Comparison of ENCODE assay signal across 23 cellular contexts in genomic region chr2:144156736-144157645, GRCh38.
DNase-seq lines count a peak whose midpoint lies in the region; ATAC-seq and TF ChIP-seq lines count a peak whose summit lies in the region.
"Had no signal": no experiment of that assay in that cellular context is flagged by ENCODE, and none has a peak within 500 bp of the region (broad histone marks: within the 10 kb centered on the region; RNA-seq: fewer than 3 reads in every experiment).

No MANE protein-coding gene starts in this region.

- H3K27me3 ChIP-seq in GM06990 (replicated peaks; ENCODE audit: control insufficient read depth, insufficient read depth, low read length) = no peaks in the 10 kb centered on the region
- no peaks in the 10 kb centered on the region for H3K27me3 ChIP-seq in HUES64 (ENCODE audit: insufficient read depth, low read length)
- no peaks in the 10 kb centered on the region for H3K27me3 ChIP-seq in MG63
- no peaks in the 10 kb centered on the region for H3K27me3 ChIP-seq in colonic mucosa
- H3K27me3 ChIP-seq: BE2C, Peyer's patch had no signal

- H3K27ac ChIP-seq in HUES64 (ENCODE audit: low read depth, low read length) (no peak overlapping the region), colonic mucosa (no peak overlapping the region)
- H3K27ac ChIP-seq: lower lobe of right lung, Peyer's patch had no signal

- intact Hi-C loops in colonic mucosa (cut with DNase I) = no loop called here

- H3K9me3 Mint-ChIP-seq in naive thymus-derived CD8-positive, alpha-beta T cell = no peaks in the 10 kb centered on the region
- H3K9me3 Mint-ChIP-seq: activated naive CD4-positive, alpha-beta T cell treated with anti-CD3 and anti-CD28 coated beads, Interleukin-2, amount 50 U/mL, for 72 hours; HFFc6; T-helper 1 cell treated with Interleukin-12 subunit alpha and Interleukin-12 subunit beta and Interleukin-4 antibody, amounts not matched to agents 30 μg/mL and 1 μg/mL, for 36 hours had no signal

- H3K9ac ChIP-seq in HUES64 (ENCODE audit: low read depth, low read length) (peak overlapping the region; percentile 13; the same call in 1 of the 2 replicates), colonic mucosa (ENCODE audit: low read depth in 2 of 2, low read length in 2 of 2) (no peak overlapping the region)

- POLR2A ChIA-PET in naive thymus-derived CD8-positive, alpha-beta T cell (lab: Charles Lee) = no interaction called here

- WGBS in HUES64 = 87% methylated on average over 5 of the region's 6 CpGs

- H3K4me1 ChIP-seq in HUES64 (ENCODE audit: insufficient read depth, low read length) (peaks cover 22% of the 10 kb centered on the region), colonic mucosa (no peaks in the 10 kb centered on the region)
- H3K4me1 ChIP-seq: BE2C, Peyer's patch had no signal

- H3K36me3 ChIP-seq in GM06990 (ENCODE audit: control insufficient read depth, insufficient read depth, low read length) (no peaks in the 10 kb centered on the region), HUES64 (ENCODE audit: insufficient read depth, low read length) (no peaks in the 10 kb centered on the region), MG63 (no peaks in the 10 kb centered on the region), colonic mucosa (no peaks in the 10 kb centered on the region)
- H3K36me3 ChIP-seq: BE2C, lower lobe of right lung, Peyer's patch had no signal

- H3K36me3 Mint-ChIP-seq in naive thymus-derived CD8-positive, alpha-beta T cell = peaks cover 0 to 5% (median 0%) of the 10 kb centered on the region in 3 donors
- H3K36me3 Mint-ChIP-seq: activated naive CD4-positive, alpha-beta T cell treated with anti-CD3 and anti-CD28 coated beads, Interleukin-2, amount 50 U/mL, for 72 hours had no signal

- H3K27me3 Mint-ChIP-seq in naive thymus-derived CD8-positive, alpha-beta T cell = no peaks in the 10 kb centered on the region

- H3K4me1 Mint-ChIP-seq in naive thymus-derived CD8-positive, alpha-beta T cell = peaks cover 0 to 2% (median 0%) of the 10 kb centered on the region in 4 donors

- no peak overlapping the region for H3K4me3 Mint-ChIP-seq in naive thymus-derived CD8-positive, alpha-beta T cell
- H3K4me3 Mint-ChIP-seq: HFFc6; T-helper 1 cell treated with Interleukin-12 subunit alpha and Interleukin-12 subunit beta and Interleukin-4 antibody, amounts not matched to agents 30 μg/mL and 1 μg/mL, for 36 hours had no signal

- H3K9me3 ChIP-seq in HUES64 (ENCODE audit: insufficient read depth, low read depth, low read length) (no peaks in the 10 kb centered on the region), MG63 (no peaks in the 10 kb centered on the region), colonic mucosa (no peaks in the 10 kb centered on the region)
- H3K9me3 ChIP-seq: BE2C, lower lobe of right lung, mucosa of descending colon, Peyer's patch had no signal

- H3K4me3 ChIP-seq in GM06990 (replicated peaks; ENCODE audit: low read depth, low read length) (no peak overlapping the region), HUES64 (ENCODE audit: low read length) (no peak overlapping the region), MG63 (no peak overlapping the region), colonic mucosa (no peak overlapping the region)
- H3K4me3 ChIP-seq: lower lobe of right lung, mucosa of descending colon, Peyer's patch had no signal

- peak; percentile 5 for DNase-seq in GM06990 (ENCODE audit: extremely low read depth, insufficient read length)
- peak; percentile 41 for DNase-seq in dermis blood vessel endothelial cell
- DNase-seq in MG63 = no peak
- DNase-seq in NCI-H1092 (lab: John Stamatoyannopoulos, UW) = no peak
- DNase-seq in naive thymus-derived CD8-positive, alpha-beta T cell = no peak
- no peak for DNase-seq in colonic mucosa
- DNase-seq: activated CD4-positive, alpha-beta T cell treated with anti-CD3 and anti-CD28 coated beads for 48 hours; aorta; BE2C; HFFc6; Karpas-422; lower lobe of right lung; mucosa of descending colon; NCI-H1105 treated with DMSO at 0.1 percent for 48 hours; NCI-H524 treated with DMSO at 0.1 percent for 48 hours; Peyer's patch; stimulated activated CD4-positive, alpha-beta T cell treated with anti-CD3 and anti-CD28 coated beads, Interleukin-4, amount 100 ng/mL, for 4 hours; stimulated activated naive CD8-positive, alpha-beta T cell treated with anti-CD3 and anti-CD28 coated beads, Interleukin-15, Interleukin-2, amounts not matched to agents 100 U/mL and 50 U/mL, for 24 hours had no signal

- no peak for TF ChIP-seq CTCF in GM06990 (IDR thresholded peaks at IDR 0.05; ENCODE audit: insufficient read depth, low read length, poor library complexity, severe bottlenecking)
- no peak for TF ChIP-seq CTCF in colonic mucosa (IDR thresholded peaks at IDR 0.05)

- H3K27ac Mint-ChIP-seq in naive thymus-derived CD8-positive, alpha-beta T cell = no peak overlapping the region
- H3K27ac Mint-ChIP-seq: HFFc6; T-helper 1 cell treated with Interleukin-12 subunit alpha and Interleukin-12 subunit beta and Interleukin-4 antibody, amounts not matched to agents 30 μg/mL and 1 μg/mL, for 36 hours had no signal

- peak; percentile 53 for ATAC-seq in GM18868 (IDR thresholded peaks at IDR 0.05; ENCODE audit: unreplicated experiment)
- no peak for ATAC-seq in naive thymus-derived CD8-positive, alpha-beta T cell
- ATAC-seq: activated naive CD4-positive, alpha-beta T cell treated with anti-CD3 and anti-CD28 coated beads, Interleukin-2, amount 50 U/mL, for 72 hours; lower lobe of right lung; mucosa of descending colon; sciatic nerve; stimulated activated naive CD8-positive, alpha-beta T cell treated with anti-CD3 and anti-CD28 coated beads, Interleukin-15, Interleukin-2, amounts not matched to agents 100 U/mL and 50 U/mL, for 24 hours had no signal

Comparison
In these comparisons a context has a peak if more than half of its experiments do, and no peak if none do; other contexts are left out.
1. DNase-seq: peak in GM06990 (single experiment) and dermis blood vessel endothelial cell (single experiment); none in MG63 (single experiment), NCI-H1092 (single experiment), naive thymus-derived CD8-positive, alpha-beta T cell (0 of 10) and colonic mucosa (single experiment).